Comparison of ENCODE assay signal across 16 cellular contexts in the genomic region with DNA sequence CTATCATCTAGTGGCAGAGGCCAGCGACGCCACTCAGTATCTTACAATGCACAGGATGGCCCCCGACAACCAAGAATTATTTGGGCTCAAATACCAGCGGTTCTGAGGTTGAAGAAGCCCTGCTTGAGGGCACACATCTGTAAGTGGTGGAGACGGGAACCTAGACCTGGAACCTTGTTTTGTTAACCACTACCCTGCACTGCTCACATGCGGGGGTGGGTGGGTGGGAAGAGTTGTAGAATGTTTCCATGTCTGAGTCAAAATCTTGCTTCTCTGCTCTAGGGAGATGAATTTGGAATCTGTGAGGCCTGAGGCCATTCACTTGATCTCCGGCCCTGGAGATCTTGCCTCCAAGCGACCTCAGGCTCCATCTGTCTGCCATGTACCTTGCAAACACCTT. TPM values are rescaled to one million over a fixed set of nuclear protein-coding genes. Genes with fewer than 3 reads are reported as not detected.
A peak's percentile ranks its signal among the peaks of the same experiment; 100 is the strongest.
DNase-seq lines count a peak whose midpoint lies in the region; ATAC-seq, FAIRE-seq and TF ChIP-seq lines count a peak whose summit lies in the region.
"Had no signal": no experiment of that assay in that cellular context is flagged by ENCODE, and none has a peak within 500 bp of the region (broad histone marks: within the 10 kb centered on the region; RNA-seq: fewer than 3 reads in every experiment).

No MANE protein-coding gene starts in this region.

- TF ChIP-seq CTCF in brain microvascular endothelial cell (IDR thresholded peaks at IDR 0.05; ENCODE audit: low read depth, low read length, missing control alignments) = no peak
- no peak for TF ChIP-seq CTCF in pancreas (IDR thresholded peaks at IDR 0.05)

- no peak overlapping the region for H2BK5ac ChIP-seq in trophoblast cell (ENCODE audit: low read depth, low read length, poor library complexity)

- H3K36me3 ChIP-seq in ACC112 (ENCODE audit: insufficient read depth, low read length) (peaks cover 3% of the 10 kb centered on the region; the same call in 1 of the 2 replicates), brain microvascular endothelial cell (replicated peaks) (no peaks in the 10 kb centered on the region), trophoblast cell (ENCODE audit: control insufficient read depth in 1 of 2, insufficient read depth in 2 of 2, low read length in 2 of 2) (peaks cover 0 to 3% of the 10 kb centered on the region in 2 experiments), pancreas (no peaks in the 10 kb centered on the region)
- H3K36me3 ChIP-seq: breast epithelium had no signal

- H3K4me3 ChIP-seq in ACC112 (ENCODE audit: low read depth, low read length) (no peak overlapping the region), brain microvascular endothelial cell (ENCODE audit: low read depth, low read length) (no peak overlapping the region), trophoblast cell (ENCODE audit: low read depth, low read length) (no peak overlapping the region), pancreas (no peak overlapping the region)
- H3K4me3 ChIP-seq: breast epithelium, dorsolateral prefrontal cortex had no signal

- H3K79me1 ChIP-seq in trophoblast cell (ENCODE audit: low read length) = no peaks in the 10 kb centered on the region

- H4K8ac ChIP-seq in trophoblast cell (ENCODE audit: low read depth, low read length) = no peak overlapping the region

- no peak overlapping the region for H2BK120ac ChIP-seq in trophoblast cell (ENCODE audit: insufficient read depth, low read length, poor library complexity)

- no peak overlapping the region for H2AFZ ChIP-seq in ACC112 (ENCODE audit: low read length, unreplicated experiment)
- no peak overlapping the region for H2AFZ ChIP-seq in trophoblast cell (ENCODE audit: insufficient read depth, low read length, poor library complexity)

- no peak overlapping the region for H2AK5ac ChIP-seq in trophoblast cell (ENCODE audit: low read length)

- no CpG with 5 or more reads among the region's 8 CpGs for WGBS in trophoblast cell (ENCODE audit: extremely low coverage, insufficient coverage, insufficient read length)
- WGBS in pancreas, 2 donors = 90 to 98% methylated on average over 8 of the region's 8 CpGs

- H4K91ac ChIP-seq in trophoblast cell (ENCODE audit: low read depth, low read length) = no peak overlapping the region

- H3K27ac ChIP-seq in ACC112 (ENCODE audit: low read depth, low read length) (peak overlapping the region; percentile 88), brain microvascular endothelial cell (peak overlapping the region; percentile 85), trophoblast cell (ENCODE audit: low read depth, low read length) (no peak overlapping the region), pancreas (no peak overlapping the region)
- H3K27ac ChIP-seq: dorsolateral prefrontal cortex had no signal

- H3K9ac ChIP-seq in trophoblast cell (ENCODE audit: low read length) = no peak overlapping the region

- H3K27me3 ChIP-seq in ACC112 (ENCODE audit: insufficient read depth, low read length) = no peaks in the 10 kb centered on the region
- H3K27me3 ChIP-seq in brain microvascular endothelial cell (replicated peaks) = no peaks in the 10 kb centered on the region
- no peaks in the 10 kb centered on the region for H3K27me3 ChIP-seq in trophoblast cell (ENCODE audit: insufficient read depth, low read length)
- H3K27me3 ChIP-seq in pancreas = no peaks in the 10 kb centered on the region
- H3K27me3 ChIP-seq: breast epithelium, dorsolateral prefrontal cortex had no signal

- H3K14ac ChIP-seq in trophoblast cell (ENCODE audit: low read length) = no peak overlapping the region

- no peak overlapping the region for H3K4me2 ChIP-seq in trophoblast cell (ENCODE audit: low read length)

- no peak overlapping the region for H2BK12ac ChIP-seq in trophoblast cell (ENCODE audit: low read length)

- in situ Hi-C loops in brain microvascular endothelial cell (cut with HindIII; ENCODE audit: low pct_ligation_motif_present, low sequenced_read_pairs) = no loop called here

- no peak overlapping the region for H4K12ac ChIP-seq in trophoblast cell (ENCODE audit: low read depth, low read length)

- no peak overlapping the region for H3K18ac ChIP-seq in trophoblast cell (ENCODE audit: low read length)

- peak; percentile 45 for DNase-seq in EL
- no peak for DNase-seq in brain microvascular endothelial cell
- peak; percentile 37 to 64 for DNase-seq in trophoblast cell
- no peak for DNase-seq in NCI-H2081 treated with DMSO at 0.1 percent for 48 hours (lab: John Stamatoyannopoulos, UW)
- no peak for DNase-seq in Kasumi-1 (lab: John Stamatoyannopoulos, UW)
- DNase-seq in pancreas = no peak
- DNase-seq: activated naive CD4-positive, alpha-beta T cell treated with anti-CD3 and anti-CD28 coated beads, Interleukin-2, amount 10 ng/mL, durations not matched to agents 7 days and 5 days; NCI-H1930; NCI-H524; OCI-M1 had no signal

- H3K9me3 ChIP-seq in trophoblast cell (ENCODE audit: insufficient read depth, low read depth, low read length) (no peaks in the 10 kb centered on the region), pancreas (no peaks in the 10 kb centered on the region)
- H3K9me3 ChIP-seq: breast epithelium had no signal

- ATAC-seq in HG03159 (IDR thresholded peaks at IDR 0.05; ENCODE audit: unreplicated experiment) = no peak
- no peak for ATAC-seq in pancreas
- ATAC-seq: HepG2 had no signal

- no peak overlapping the region for H3K23ac ChIP-seq in trophoblast cell (ENCODE audit: low read length)

- no peak overlapping the region for H3K4ac ChIP-seq in trophoblast cell (ENCODE audit: low read depth, low read length)

- H3K79me2 ChIP-seq in ACC112 (ENCODE audit: control insufficient read depth, insufficient read depth, low read length, unreplicated experiment) (peaks cover 71% of the 10 kb centered on the region), trophoblast cell (ENCODE audit: control insufficient read depth, insufficient read depth, low read length, poor library complexity) (no peaks in the 10 kb centered on the region)

- peaks cover 61% of the 10 kb centered on the region for H3K4me1 ChIP-seq in ACC112 (ENCODE audit: control insufficient read depth, insufficient read depth, low read length, unreplicated experiment)
- peaks cover 9% of the 10 kb centered on the region in 2 experiments for H3K4me1 ChIP-seq in trophoblast cell (ENCODE audit: control insufficient read depth in 1 of 2, insufficient read depth in 2 of 2, low read length in 2 of 2)
- peaks cover 0 to 4% (median 0%) of the 10 kb centered on the region in 3 donors for H3K4me1 ChIP-seq in pancreas
- H3K4me1 ChIP-seq: breast epithelium had no signal

- FAIRE-seq in pancreas (lab: Jason Lieb, UNC) = no peak
- FAIRE-seq: HepG2, keratinocyte had no signal

- intact Hi-C loops in pancreas (cut with DNase I) = no loop called here

RNA-seq across cellular contexts. Expression of a gene that starts 44.1 kb away (rescaled TPM):
- polyA plus RNA-seq in trophoblast cell (2013) = 15.6 and 16.1 TPM in 2 replicates
- total RNA-seq in pancreas = 10 to 100 TPM in 4 of 6 donors, 1 to 10 TPM in 2; 8.5 to 16.8 (median 11.5) TPM
- 10 to 100 TPM; 11.6 to 12.5 TPM for polyA plus RNA-seq in pancreas

Comparison
In these comparisons a context has a peak if more than half of its experiments do, and no peak if none do; other contexts are left out.
1. H3K27ac ChIP-seq: peak in ACC112 (single experiment) and brain microvascular endothelial cell (single experiment); none in trophoblast cell (single experiment) and pancreas (0 of 4).
2. DNase-seq: peak in EL (single experiment) and trophoblast cell (2 of 2); none in brain microvascular endothelial cell (single experiment), NCI-H2081 treated with DMSO at 0.1 percent for 48 hours (single experiment), Kasumi-1 (0 of 2) and pancreas (0 of 6).